8 cellular contexts compared by ENCODE assay signal in the genomic region with DNA sequence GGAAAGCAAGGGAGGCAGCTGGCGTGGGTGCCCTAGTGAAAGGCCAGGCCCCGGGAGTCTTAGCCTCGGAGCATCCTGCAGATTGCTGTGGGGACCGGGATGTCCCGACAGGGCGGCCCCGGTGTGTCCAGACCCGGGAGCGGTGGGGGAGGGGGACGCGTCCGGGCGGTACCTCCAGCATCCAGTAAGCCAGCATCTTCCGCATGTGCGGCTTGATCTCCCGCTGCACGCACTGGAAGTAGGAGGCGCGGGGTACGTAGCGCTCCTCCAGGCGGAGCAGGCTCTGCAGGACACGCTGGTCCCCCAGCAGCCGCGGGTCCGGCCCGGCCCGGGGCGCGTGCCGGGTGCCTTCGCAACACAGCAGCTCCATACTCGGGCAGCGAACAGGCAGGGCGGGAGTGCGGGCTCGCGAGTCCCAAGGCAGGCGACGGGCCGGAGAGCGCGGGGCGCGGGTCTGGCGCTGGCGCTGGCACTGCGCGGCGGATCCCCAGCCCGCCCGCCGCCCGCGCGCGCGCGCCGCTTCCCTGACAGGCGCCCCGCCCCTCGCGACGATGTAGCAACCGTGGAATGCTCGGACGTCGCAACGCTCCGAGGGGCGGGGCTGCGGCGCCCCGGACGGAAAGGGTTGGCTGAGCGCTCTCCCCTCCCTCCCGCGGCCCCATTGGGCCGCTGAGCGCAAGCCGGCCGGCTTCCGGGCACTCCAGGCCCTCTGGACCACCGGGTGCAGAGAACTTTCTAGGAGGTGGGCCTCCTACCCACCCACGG. TPM values are rescaled to one million over a fixed set of nuclear protein-coding genes. Genes with fewer than 3 reads are reported as not detected.
DNase-seq lines count a peak whose midpoint lies in the region; ATAC-seq, FAIRE-seq and TF ChIP-seq lines count a peak whose summit lies in the region.

Gene CCND3 (minus strand): TSS at position 529 of the 765 bp plus-strand sequence. CDS start 159 bp downstream, at position 370.

- H3K4me2 ChIP-seq in H9 (ENCODE audit: insufficient read depth, insufficient read length, low read length) = peak within 1 kb of the TSS; percentile 81

- H3K27ac ChIP-seq in H9 (ENCODE audit: insufficient read length, low read depth, low read length) = no peak within 1 kb of the TSS
- H3K27ac ChIP-seq in SJCRH30 = peak within 1 kb of the TSS; percentile 56
- H3K27ac ChIP-seq in gastroesophageal sphincter = peak within 1 kb of the TSS; percentile 45 to 93 (median 91)
- H3K27ac ChIP-seq in suprapubic skin = peak within 1 kb of the TSS; percentile 62

- no peak within 1 kb of the TSS for H3K18ac ChIP-seq in H9 (ENCODE audit: insufficient read length, low read depth, low read length)

- H3K27me3 Mint-ChIP-seq in H9 (ENCODE audit: low read depth) = peaks cover 5% of the 10 kb centered on the region

- DNase-seq in H9 (peak; percentile 79), MG63 (peak; percentile 90), SJCRH30 (peak; percentile 94 to 95), occipital lobe (lab: John Stamatoyannopoulos, UW) (peak; percentile 85), suprapubic skin (ENCODE audit: low spot score in 2 of 2) (peak; percentile 91 to 92)
- peak; percentile 63 to 74 (median 66) for DNase-seq in activated naive CD4-positive, alpha-beta T cell (lab: John Stamatoyannopoulos, UW)

- no peaks in the 10 kb centered on the region for H3K9me3 Mint-ChIP-seq in H9

- H2BK20ac ChIP-seq in H9 (ENCODE audit: low read depth, low read length, poor library complexity, severe bottlenecking) = no peak within 1 kb of the TSS

- H4K8ac ChIP-seq in H9 (replicated peaks; ENCODE audit: insufficient read length, low read depth, low read length) = no peak within 1 kb of the TSS

- no peak within 1 kb of the TSS for H3K4ac ChIP-seq in H9 (ENCODE audit: low read depth, low read length)

- H3K79me2 ChIP-seq in H9 (ENCODE audit: insufficient read depth, low read length) = no peaks in the 10 kb centered on the region

- H3K23ac ChIP-seq in H9 (ENCODE audit: insufficient read length, low read depth, low read length) = no peak within 1 kb of the TSS

- H3K4me3 ChIP-seq in MG63 = peak within 1 kb of the TSS; percentile 77
- H3K4me3 ChIP-seq in SJCRH30 = peak within 1 kb of the TSS; percentile 88
- peak within 1 kb of the TSS; percentile 48 to 76 for H3K4me3 ChIP-seq in gastroesophageal sphincter
- peak within 1 kb of the TSS; percentile 79 for H3K4me3 ChIP-seq in suprapubic skin

- H3T11ph ChIP-seq in H9 (ENCODE audit: low read length) = no peak within 1 kb of the TSS

- H3K79me1 ChIP-seq in H9 (ENCODE audit: insufficient read depth, low read depth, low read length, poor library complexity, severe bottlenecking) = no peaks in the 10 kb centered on the region

- H2BK5ac ChIP-seq in H9 (ENCODE audit: insufficient read length, low read length) = no peak within 1 kb of the TSS

- H4K20me1 ChIP-seq in H9 (ENCODE audit: control insufficient read depth, insufficient read depth, insufficient read length) = peaks cover under 1% of the 10 kb centered on the region

- TF ChIP-seq POLR2A in gastroesophageal sphincter (IDR thresholded peaks at IDR 0.05) (peak; percentile 33 to 60), suprapubic skin (IDR thresholded peaks at IDR 0.05) (no peak)

- peak within 1 kb of the TSS; percentile 83 to 96 for H3K4me3 Mint-ChIP-seq in H9

- H3K36me3 ChIP-seq in MG63 (peaks cover 5% of the 10 kb centered on the region; the same call in 1 of the 2 replicates), SJCRH30 (peaks cover 14% of the 10 kb centered on the region), gastroesophageal sphincter (peaks cover 0 to 6% of the 10 kb centered on the region in 2 donors), suprapubic skin (no peaks in the 10 kb centered on the region)

- no peak within 1 kb of the TSS for H4K5ac ChIP-seq in H9 (ENCODE audit: insufficient read length, low read depth, low read length)

- peaks cover 2 to 13% (median 10%) of the 10 kb centered on the region in 3 experiments; a peak in 6 of 7 replicates for H3K36me3 Mint-ChIP-seq in H9 (ENCODE audit: insufficient read depth in 1 of 3, low read depth in 3 of 3)

- WGBS in H9 (ENCODE audit: extremely low coverage, insufficient read length, low lambda C conversion rate) = no CpG with 5 or more reads among the region's 86 CpGs
- WGBS in gastroesophageal sphincter (ENCODE audit: low coverage in 1 of 2), 2 donors = 0% methylated on average over 3 to 11 of the region's 86 CpGs
- WGBS in suprapubic skin = under 1% methylated on average over 31 of the region's 86 CpGs

- no peak within 1 kb of the TSS for H3K27ac Mint-ChIP-seq in H9

- peaks cover 7% of the 10 kb centered on the region for H3K23me2 ChIP-seq in H9 (ENCODE audit: insufficient read length, low read depth, low read length, poor library complexity, severe bottlenecking)

- peaks cover 26 to 34% of the 10 kb centered on the region in 2 experiments for H3K4me1 Mint-ChIP-seq in H9

- no peak within 1 kb of the TSS for H2BK12ac ChIP-seq in H9 (ENCODE audit: insufficient read length, low read depth, low read length)

- peak within 1 kb of the TSS; percentile 83 for H2AFZ ChIP-seq in H9 (ENCODE audit: low read length)

- peak; percentile 34 for FAIRE-seq in G401.6 (lab: Jason Lieb, UNC)

- H2AK5ac ChIP-seq in H9 (ENCODE audit: insufficient read length, low read length) = no peak within 1 kb of the TSS

- H4K91ac ChIP-seq in H9 (ENCODE audit: insufficient read length, low read depth, low read length) = no peak within 1 kb of the TSS

- H3K27me3 ChIP-seq in H9 (ENCODE audit: insufficient read depth, low read length) (no peaks in the 10 kb centered on the region), MG63 (no peaks in the 10 kb centered on the region), SJCRH30 (no peaks in the 10 kb centered on the region), gastroesophageal sphincter (no peaks in the 10 kb centered on the region), suprapubic skin (no peaks in the 10 kb centered on the region)

- no peak for TF ChIP-seq EP300 in gastroesophageal sphincter (IDR thresholded peaks at IDR 0.05)
- TF ChIP-seq EP300 in suprapubic skin (IDR thresholded peaks at IDR 0.05) = no peak

- no peak within 1 kb of the TSS for H2BK120ac ChIP-seq in H9 (ENCODE audit: low read depth, low read length, poor library complexity, severe bottlenecking)

- H3K9me3 ChIP-seq in H9 (ENCODE audit: control insufficient read depth, low read depth, low read length) = no peaks in the 10 kb centered on the region
- H3K9me3 ChIP-seq in MG63 = no peaks in the 10 kb centered on the region
- no peaks in the 10 kb centered on the region for H3K9me3 ChIP-seq in SJCRH30 (replicated peaks)
- no peaks in the 10 kb centered on the region for H3K9me3 ChIP-seq in gastroesophageal sphincter
- no peaks in the 10 kb centered on the region for H3K9me3 ChIP-seq in suprapubic skin

- no peak within 1 kb of the TSS; the same call in 1 of the 2 replicates for H3K14ac ChIP-seq in H9 (ENCODE audit: insufficient read depth, low read length)

- H3K56ac ChIP-seq in H9 (ENCODE audit: insufficient read length, low read depth, low read length) = no peak within 1 kb of the TSS

- H3K9ac ChIP-seq in H9 (ENCODE audit: extremely low read depth, insufficient read length, low read length) = peak within 1 kb of the TSS; percentile 30

- peaks cover 16% of the 10 kb centered on the region; the same call in 1 of the 2 replicates for H3K4me1 ChIP-seq in H9 (ENCODE audit: insufficient read depth, low read length)
- H3K4me1 ChIP-seq in SJCRH30 = peaks cover 27% of the 10 kb centered on the region
- peaks cover 2 to 55% (median 34%) of the 10 kb centered on the region in 3 donors for H3K4me1 ChIP-seq in gastroesophageal sphincter
- H3K4me1 ChIP-seq in suprapubic skin = peaks cover 53% of the 10 kb centered on the region

- no peak for TF ChIP-seq CTCF in H9 (conservative IDR thresholded peaks at IDR 0.05)
- TF ChIP-seq CTCF in gastroesophageal sphincter (IDR thresholded peaks at IDR 0.05) = peak in 1 of 4 experiments; percentile 12
- no peak for TF ChIP-seq CTCF in suprapubic skin (IDR thresholded peaks at IDR 0.05)

- H2BK15ac ChIP-seq in H9 (ENCODE audit: low read depth, low read length) = no peak within 1 kb of the TSS

- ATAC-seq in gastroesophageal sphincter = peak; percentile 95

RNA-seq across cellular contexts. Expression of gene CCND3, which starts in this region (rescaled TPM):
- total RNA-seq in H9 (2021) (24.2 and 25.3 TPM in 2 replicates), gastroesophageal sphincter (100 to 1,000 TPM; 103 to 212 (median 145) TPM), occipital lobe (19.2 TPM), suprapubic skin (100 to 1,000 TPM; 106 to 214 (median 132) TPM)
- 7.5 and 29.8 TPM in 2 replicates for total RNA-seq in MG63 (2014; rRNA removed; shearing (Covaris generic); ENCODE audit: low replicate concordance)
- total RNA-seq in SJCRH30 (2014; rRNA removed; shearing (Covaris generic)) = 150 and 159 TPM in 2 replicates

Comparison
In these comparisons a context has a peak if more than half of its experiments do, and no peak if none do; other contexts are left out.
1. POLR2A ChIP-seq: peak in gastroesophageal sphincter (2 of 2); none in suprapubic skin (0 of 2).
2. Peak in every context shown above with its lines, with median percentiles within 50 percentile points of each other: DNase-seq and H3K4me3 ChIP-seq.